Comparison of ENCODE assay signal across 8 cellular contexts in genomic region chr6:35730745-35731413, GRCh38. TPM values are rescaled to one million over a fixed set of nuclear protein-coding genes. Genes with fewer than 3 reads are reported as not detected.
DNase-seq lines count a peak whose midpoint lies in the region; TF ChIP-seq lines count a peak whose summit lies in the region.

No MANE protein-coding gene starts in this region.

- H3K9me3 ChIP-seq in GM23248 (ENCODE audit: low read depth): no peaks in the 10 kb centered on the region
- H3K9me3 ChIP-seq in SU-DHL-6 (ENCODE audit: insufficient read depth, low read length): no peaks in the 10 kb centered on the region
- no peaks in the 10 kb centered on the region for H3K9me3 ChIP-seq in skeletal muscle satellite cell (replicated peaks; ENCODE audit: low read length)

- no peak overlapping the region for H3K9ac ChIP-seq in GM23248
- H3K9ac ChIP-seq in SU-DHL-6 (ENCODE audit: low read length): peak overlapping the region; percentile 71
- peak overlapping the region; percentile 94 for H3K9ac ChIP-seq in skeletal muscle satellite cell (ENCODE audit: low read depth, low read length)

- H3K27ac ChIP-seq in GM23248 (no peak overlapping the region), SU-DHL-6 (ENCODE audit: low read depth, low read length) (peak overlapping the region; percentile 93)

- H3K9me3 Mint-ChIP-seq in glutamatergic neuron (ENCODE audit: unreplicated experiment): peaks cover 13% of the 10 kb centered on the region

- H3K27ac Mint-ChIP-seq in glutamatergic neuron (ENCODE audit: unreplicated experiment): peak overlapping the region; percentile 17

- H2AFZ ChIP-seq in GM23248: peak overlapping the region; percentile 50; the same call in 1 of the 2 replicates
- peak overlapping the region; percentile 72 for H2AFZ ChIP-seq in SU-DHL-6 (ENCODE audit: low read depth, low read length, severe bottlenecking)

- H3K4me2 ChIP-seq in GM23248 (ENCODE audit: unreplicated experiment) (no peak overlapping the region), SU-DHL-6 (ENCODE audit: low read depth, low read length, poor library complexity, severe bottlenecking) (peak overlapping the region; percentile 59), skeletal muscle satellite cell (ENCODE audit: low read length) (peak overlapping the region; percentile 94)

- H3K4me3 Mint-ChIP-seq in glutamatergic neuron (ENCODE audit: unreplicated experiment): peak overlapping the region; percentile 80

- H3K27me3 ChIP-seq in GM23248 (replicated peaks; ENCODE audit: insufficient read depth) (no peaks in the 10 kb centered on the region), SU-DHL-6 (ENCODE audit: low read length) (no peaks in the 10 kb centered on the region), skeletal muscle satellite cell (ENCODE audit: control insufficient read depth, insufficient read depth, low read length) (no peaks in the 10 kb centered on the region)

- H3K4me3 ChIP-seq in GM23248 (peak overlapping the region; percentile 36; the same call in 1 of the 2 replicates), SU-DHL-6 (ENCODE audit: insufficient read depth, low read length, poor library complexity, severe bottlenecking) (peak overlapping the region; percentile 50), skeletal muscle satellite cell (ENCODE audit: low read length) (peak overlapping the region; percentile 55)

- H3K36me3 ChIP-seq in GM23248 (ENCODE audit: low read depth) (no peaks in the 10 kb centered on the region), SU-DHL-6 (ENCODE audit: low read length) (no peaks in the 10 kb centered on the region), skeletal muscle satellite cell (ENCODE audit: insufficient read depth, low read length) (no peaks in the 10 kb centered on the region)

- in situ Hi-C loops in GM23248 (cut with MboI): loop anchor here (25.0 kb wide), 1 partner anchor 419 kb away; no protein-coding TSS in a partner anchor

- H3K36me3 Mint-ChIP-seq in glutamatergic neuron (ENCODE audit: unreplicated experiment): no peaks in the 10 kb centered on the region

- no peak for TF ChIP-seq CTCF in SU-DHL-6 (IDR thresholded peaks at IDR 0.05; ENCODE audit: insufficient read depth, low read length, poor library complexity, severe bottlenecking)
- TF ChIP-seq CTCF in glutamatergic neuron (IDR thresholded peaks at IDR 0.05; ENCODE audit: partially characterized antibody, unreplicated experiment): no peak

- H3K4me1 Mint-ChIP-seq in glutamatergic neuron (ENCODE audit: low read depth, unreplicated experiment): peaks cover 34% of the 10 kb centered on the region

- intact Hi-C loops in posterior vena cava (cut with DNase I): loop anchor here in 1 of 2 donors (5.0 kb wide), 1 partner anchor 129 kb away; no protein-coding TSS in a partner anchor

- no peaks in the 10 kb centered on the region for H4K20me1 ChIP-seq in GM23248 (ENCODE audit: insufficient read depth)
- H4K20me1 ChIP-seq in SU-DHL-6 (ENCODE audit: low read depth, low read length): no peaks in the 10 kb centered on the region

- H3K79me2 ChIP-seq in GM23248 (ENCODE audit: insufficient read depth) (no peaks in the 10 kb centered on the region), SU-DHL-6 (ENCODE audit: insufficient read depth, low read length) (no peaks in the 10 kb centered on the region)

- DNase-seq in GM23248 (no peak), glutamatergic neuron (no peak), NCI-H187 treated with DMSO at 0.1 percent for 48 hours (lab: John Stamatoyannopoulos, UW) (no peak), EL (no peak), NCI-H1092 (lab: John Stamatoyannopoulos, UW) (no peak), posterior vena cava (ENCODE audit: low spot score) (no peak)

- H3K9me2 ChIP-seq in GM23248 (ENCODE audit: insufficient read depth): no peaks in the 10 kb centered on the region
- no peaks in the 10 kb centered on the region for H3K9me2 ChIP-seq in SU-DHL-6 (replicated peaks; ENCODE audit: insufficient read depth, low read length)

- 0 out of 2 replicates have a peak, but pooled peaks cover 11% of the 10 kb centered on the region for H3F3A ChIP-seq in GM23248 (ENCODE audit: insufficient read depth)
- H3F3A ChIP-seq in SU-DHL-6 (ENCODE audit: insufficient read depth): peaks cover 55% of the 10 kb centered on the region

- 15 to 21% methylated on average over 12 to 15 of the region's 15 CpGs for WGBS in GM23248 (ENCODE audit: low coverage in 1 of 2, low lambda C conversion rate in 2 of 2, missing lambda C conversion rate in 2 of 2), 2 experiments

- H3K27me3 Mint-ChIP-seq in glutamatergic neuron (ENCODE audit: unreplicated experiment): peaks cover 6% of the 10 kb centered on the region

- H3K4me1 ChIP-seq in GM23248 (ENCODE audit: insufficient read depth) (peaks cover 27% of the 10 kb centered on the region), skeletal muscle satellite cell (ENCODE audit: control insufficient read depth, insufficient read depth, low read length) (peaks cover 79% of the 10 kb centered on the region)

RNA-seq across cellular contexts. Expression of gene ARMC12, which starts 6.0 kb away (rescaled TPM):
- total RNA-seq in GM23248 (2014; rRNA removed; shearing (Covaris generic)): not detected in 2 replicates
- polyA plus RNA-seq in GM23248 (2016; fragmentation: Nextera tagmentation; extraction: Ambion mirVana): 0.15 and 0.26 TPM in 2 replicates
- 2.6 TPM for total RNA-seq in glutamatergic neuron (ENCODE audit: unreplicated experiment)
- total RNA-seq in skeletal muscle satellite cell (2012; rRNA removed): 0.25 and 0.66 TPM in 2 replicates
- 1 to 10 TPM in 1 of 2 donors, under 1 TPM in 1; 0.57 to 1.1 TPM for total RNA-seq in posterior vena cava

RNA-seq across cellular contexts. Expression of gene FKBP5, which starts 42.2 kb away (rescaled TPM):
- 1.9 and 3.6 TPM in 2 replicates for total RNA-seq in GM23248 (2014; rRNA removed; shearing (Covaris generic))
- 6.3 and 6.9 TPM in 2 replicates for polyA plus RNA-seq in GM23248 (2016; fragmentation: Nextera tagmentation; extraction: Ambion mirVana)
- total RNA-seq in glutamatergic neuron (ENCODE audit: unreplicated experiment) (10.6 TPM), posterior vena cava (100 to 1,000 TPM in 1 of 2 donors, 10 to 100 TPM in 1; 83.1 to 193 TPM)
- 45.9 and 52.2 TPM in 2 replicates for total RNA-seq in skeletal muscle satellite cell (2012; rRNA removed)

RNA-seq across cellular contexts. Expression of gene CLPSL2, which starts 45.5 kb away (rescaled TPM):
- total RNA-seq in GM23248 (2014; rRNA removed; shearing (Covaris generic)): not detected in 2 replicates
- not detected in 2 replicates for polyA plus RNA-seq in GM23248 (2016; fragmentation: Nextera tagmentation; extraction: Ambion mirVana)
- total RNA-seq in glutamatergic neuron (ENCODE audit: unreplicated experiment): not detected
- total RNA-seq in skeletal muscle satellite cell (2012; rRNA removed): not detected in 2 replicates
- not detected for total RNA-seq in posterior vena cava

RNA-seq across cellular contexts. Expression of gene CLPSL1, which starts 49.9 kb away (rescaled TPM):
- not detected in 2 replicates for total RNA-seq in GM23248 (2014; rRNA removed; shearing (Covaris generic))
- polyA plus RNA-seq in GM23248 (2016; fragmentation: Nextera tagmentation; extraction: Ambion mirVana): not detected in 2 replicates
- total RNA-seq in glutamatergic neuron (ENCODE audit: unreplicated experiment) (not detected), posterior vena cava (not detected)
- total RNA-seq in skeletal muscle satellite cell (2012; rRNA removed): not detected in 2 replicates
